Comparison of ENCODE assay signal across 9 cellular contexts in genomic region chr1:209585672-209586071, GRCh38. TPM values are rescaled to one million over a fixed set of nuclear protein-coding genes. Genes with fewer than 3 reads are reported as not detected.
A peak's percentile ranks its signal among the peaks of the same experiment; 100 is the strongest.
DNase-seq lines count a peak whose midpoint lies in the region; ATAC-seq, FAIRE-seq and TF ChIP-seq lines count a peak whose summit lies in the region.
"Had no signal": no experiment of that assay in that cellular context is flagged by ENCODE, and none has a peak within 500 bp of the region (broad histone marks: within the 10 kb centered on the region; RNA-seq: fewer than 3 reads in every experiment).

No MANE protein-coding gene starts in this region.

- H3K9me3 Mint-ChIP-seq in GM23338, result peaks cover 6% of the 10 kb centered on the region; the same call in 2 of the 3 replicates

- no peak for FAIRE-seq in RCC 7860 (lab: Jason Lieb, UNC)
- FAIRE-seq: colon had no signal

- H3K4me3 Mint-ChIP-seq in GM23338, result no peak overlapping the region; the same call in 2 of the 3 replicates

- 0 out of 4 replicates have a peak, but pooled peaks of 1 of the 2 experiments have one; percentile 5 for TF ChIP-seq CTCF in GM23338 (conservative IDR thresholded peaks at IDR 0.05; ENCODE audit: low read depth in 2 of 2)
- no peak for TF ChIP-seq CTCF in epithelial cell of esophagus (IDR thresholded peaks at IDR 0.05; ENCODE audit: insufficient read depth, low read depth, low read length, missing control alignments)

- H2AFZ ChIP-seq in GM23338, result peak overlapping the region; percentile 95

- peak overlapping the region; percentile 79 for H3K4me2 ChIP-seq in GM23338

- peak; percentile 63 for DNase-seq in GM23338 (ENCODE audit: low spot score)
- DNase-seq in NCI-H69 (lab: John Stamatoyannopoulos, UW), result peak; percentile 61
- peak; percentile 62 for DNase-seq in epithelial cell of esophagus (ENCODE audit: low read depth)
- DNase-seq in RCC 7860 (ENCODE audit: low spot score), result no peak
- no peak for DNase-seq in UCSD-AML1 (lab: John Stamatoyannopoulos, UW; ENCODE audit: unreplicated experiment)

- H3K36me3 ChIP-seq in GM23338 (ENCODE audit: insufficient read depth) (no peaks in the 10 kb centered on the region), muscle layer of duodenum (ENCODE audit: control insufficient read depth in 1 of 2, insufficient read depth in 2 of 2, low read length in 2 of 2) (no peaks in the 10 kb centered on the region)

- H3K4me1 ChIP-seq in GM23338 (ENCODE audit: insufficient read depth), result peaks cover 16% of the 10 kb centered on the region
- peaks cover 0 to 14% of the 10 kb centered on the region in 2 donors for H3K4me1 ChIP-seq in muscle layer of duodenum (ENCODE audit: control insufficient read depth in 1 of 2, insufficient read depth in 2 of 2, low read length in 2 of 2)

- peaks cover 13% of the 10 kb centered on the region for H3K4me1 Mint-ChIP-seq in GM23338

- no peak overlapping the region for H3K27ac Mint-ChIP-seq in GM23338

- H3K9me3 ChIP-seq in muscle layer of duodenum (ENCODE audit: control insufficient read depth in 1 of 2, low read length in 2 of 2), result no peaks in the 10 kb centered on the region

- no peaks in the 10 kb centered on the region for H3K9me2 ChIP-seq in GM23338 (ENCODE audit: insufficient read depth)

- H3F3A ChIP-seq in GM23338 (replicated peaks; ENCODE audit: low read depth), result no peaks in the 10 kb centered on the region

- H3K27ac ChIP-seq in GM23338 (ENCODE audit: low read depth) (no peak overlapping the region), muscle layer of duodenum (ENCODE audit: low read length) (no peak overlapping the region)

- peaks cover 28% of the 10 kb centered on the region for H3K27me3 ChIP-seq in GM23338 (ENCODE audit: insufficient read depth)
- H3K27me3 ChIP-seq in muscle layer of duodenum (ENCODE audit: low read depth, low read length), result peaks cover 14% of the 10 kb centered on the region

- H4K20me1 ChIP-seq in GM23338 (replicated peaks; ENCODE audit: insufficient read depth), result no peaks in the 10 kb centered on the region

- H3K36me3 Mint-ChIP-seq in GM23338 (ENCODE audit: low read depth), result no peaks in the 10 kb centered on the region

- no peaks in the 10 kb centered on the region for H3K79me2 ChIP-seq in GM23338 (replicated peaks; ENCODE audit: insufficient read depth)

- H3K4me3 ChIP-seq in GM23338 (peak overlapping the region; percentile 56), epithelial cell of esophagus (ENCODE audit: low read length) (no peak overlapping the region), muscle layer of duodenum (ENCODE audit: low read depth in 1 of 2, low read length in 2 of 2) (peak overlapping the region; percentile 7 to 38)

- H3K27me3 Mint-ChIP-seq in GM23338 (ENCODE audit: insufficient read depth, low read depth, poor library complexity), result peaks cover 3% of the 10 kb centered on the region

- peak; percentile 78 for ATAC-seq in GM23338
- no peak for ATAC-seq in GM19452 (IDR thresholded peaks at IDR 0.05; ENCODE audit: unreplicated experiment)
- ATAC-seq in GM21367 (IDR thresholded peaks at IDR 0.05; ENCODE audit: unreplicated experiment), result no peak

TF ChIP-seq in GM23338, 12 proteins besides CTCF, POLR2A, EP300 and RAD21:
- TF ChIP-seq POLR2AphosphoS5 (IDR thresholded peaks at IDR 0.05; ENCODE audit: low read depth), result no peak
- TF ChIP-seq EZH2phosphoT487 (IDR thresholded peaks at IDR 0.05; ENCODE audit: unreplicated experiment), result no peak
- TF ChIP-seq NANOG (IDR thresholded peaks at IDR 0.05; ENCODE audit: borderline replicate concordance), result no peak

RNA-seq across cellular contexts. Expression of gene CAMK1G, which starts 2.2 kb away (rescaled TPM):
- 0.76 and 2.8 TPM in 2 replicates for total RNA-seq in GM23338 (2014; rRNA removed; shearing (Covaris generic))
- polyA plus RNA-seq in GM23338 (2016; fragmentation: Nextera tagmentation; extraction: Ambion mirVana), result 0.09 and 0.32 TPM in 2 replicates

Comparison
In these comparisons a context has a peak if more than half of its experiments do, and no peak if none do; other contexts are left out.
1. DNase-seq: peak in GM23338 (single experiment), NCI-H69 (single experiment) and epithelial cell of esophagus (single experiment); none in RCC 7860 (single experiment) and UCSD-AML1 (single experiment).